In the genomic region with DNA sequence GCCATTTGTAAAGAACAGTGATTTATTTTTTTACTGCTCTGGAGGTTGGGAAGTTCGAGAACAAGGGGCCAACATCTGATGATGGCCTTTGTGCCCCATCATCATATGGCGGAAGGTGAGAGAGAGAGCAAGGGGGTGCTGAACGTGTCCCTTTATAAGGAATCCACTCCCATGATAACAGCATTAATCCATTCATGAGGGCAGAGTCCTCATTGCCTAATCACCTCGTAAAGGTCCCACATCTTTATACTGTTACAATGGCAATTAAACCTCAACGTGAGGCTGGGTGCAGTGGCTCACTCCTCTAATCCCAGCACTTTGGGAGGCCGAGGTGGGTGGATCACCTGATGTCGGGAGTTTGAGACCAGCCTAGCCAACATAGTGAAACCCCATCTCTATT, we compare ENCODE assay signal across 30 cellular contexts. TPM values are rescaled to one million over a fixed set of nuclear protein-coding genes. Genes with fewer than 3 reads are reported as not detected.
"Had no signal": no experiment of that assay in that cellular context is flagged by ENCODE, and none has a peak within 500 bp of the region (broad histone marks: within the 10 kb centered on the region; RNA-seq: fewer than 3 reads in every experiment).

No MANE protein-coding gene starts in this region.

- ATAC-seq: natural killer cell; psoas muscle; right cardiac atrium; stimulated activated memory B cell treated with anti-CD40 and anti-IgM and Interleukin-4, amounts not matched to agents 10 μg/mL and 1 μg/mL and 100 μg/mL, for 72 hours; stimulated activated naive CD8-positive, alpha-beta T cell treated with anti-CD3 and anti-CD28 coated beads, Interleukin-15, amount 100 ng/mL, for 72 hours; stimulated activated naive CD8-positive, alpha-beta T cell treated with anti-CD3 and anti-CD28 coated beads, Interleukin-15, Interleukin-2, amounts not matched to agents 100 U/mL and 50 U/mL, for 24 hours; upper lobe of right lung had no signal

- H3K4me3 ChIP-seq: neural progenitor cell, ovary, psoas muscle, right lobe of liver, sigmoid colon, smooth muscle cell, spleen, suprapubic skin, testis, tibial artery, transverse colon, upper lobe of right lung, uterus had no signal

- H3K9me3 ChIP-seq: ovary, psoas muscle, right lobe of liver, sigmoid colon, spleen, suprapubic skin, testis, tibial artery, transverse colon, upper lobe of right lung, uterus had no signal

- H3K27me3 ChIP-seq: neural progenitor cell, ovary, right lobe of liver, sigmoid colon, spleen, suprapubic skin, testis, tibial artery, transverse colon, upper lobe of right lung, uterus had no signal

- H3K4me2 ChIP-seq: neural progenitor cell, smooth muscle cell had no signal

- H2AFZ ChIP-seq: neural progenitor cell, parathyroid adenoma had no signal

- H3K27ac ChIP-seq: neural progenitor cell, ovary, parathyroid adenoma, psoas muscle, right lobe of liver, sigmoid colon, spleen, suprapubic skin, testis, tibial artery, transverse colon, upper lobe of right lung, uterus had no signal

- H3K4me1 ChIP-seq: parathyroid adenoma, psoas muscle, right lobe of liver, spleen, testis, tibial artery, upper lobe of right lung, uterus had no signal

- H3K36me3 ChIP-seq: neural progenitor cell, ovary, right lobe of liver, sigmoid colon, suprapubic skin, tibial artery, transverse colon, upper lobe of right lung, uterus had no signal

- H3K9ac ChIP-seq: neural progenitor cell, parathyroid adenoma had no signal

- DNase-seq: natural killer cell; occipital lobe; ovary; posterior cingulate gyrus; psoas muscle; right cardiac atrium; right lobe of liver; sigmoid colon; spleen; stimulated activated CD4-positive, alpha-beta T cell treated with anti-CD3 and anti-CD28 coated beads, Interleukin-12 subunit alpha, Interleukin-12 subunit beta, amount 100 ng/mL, for 4 hours; stimulated activated CD4-positive, alpha-beta T cell treated with anti-CD3 and anti-CD28 coated beads, Interleukin-1b, Interleukin-23, amount 100 ng/mL, for 48 hours; stimulated activated CD4-positive, alpha-beta T cell treated with anti-CD3 and anti-CD28 coated beads, Interleukin-4, amount 100 ng/mL, for 1 hour; stimulated activated CD4-positive, alpha-beta T cell treated with anti-CD3 and anti-CD28 coated beads, Interleukin-4, amount 100 ng/mL, for 4 hours; stimulated activated CD8-positive, alpha-beta memory T cell treated with anti-CD3 and anti-CD28 coated beads, Interleukin-4, amount 100 ng/mL, for 48 hours; stimulated activated naive CD4-positive, alpha-beta T cell; stimulated activated naive CD8-positive, alpha-beta T cell treated with anti-CD3 and anti-CD28 coated beads, Interleukin-15, amount 100 ng/mL, for 72 hours; stimulated activated naive CD8-positive, alpha-beta T cell treated with anti-CD3 and anti-CD28 coated beads, Interleukin-15, Interleukin-2, amounts not matched to agents 100 U/mL and 50 U/mL, for 24 hours; substantia nigra; testis; tibial artery; transverse colon; upper lobe of right lung; uterus had no signal

RNA-seq across cellular contexts. Expression of gene IL12A, which starts 8.3 kb away (rescaled TPM):
- total RNA-seq: progenitor cell of endocrine pancreas had no signal
- polyA plus RNA-seq: neural cell, smooth muscle cell had no signal
